Comparison of ENCODE assay signal across 21 cellular contexts in genomic region chr1:227904541-227905335, GRCh38. TPM values are rescaled to one million over a fixed set of nuclear protein-coding genes. Genes with fewer than 3 reads are reported as not detected.
DNase-seq lines count a peak whose midpoint lies in the region; ATAC-seq, FAIRE-seq and TF ChIP-seq lines count a peak whose summit lies in the region.
"Had no signal": no experiment of that assay in that cellular context is flagged by ENCODE, and none has a peak within 500 bp of the region (broad histone marks: within the 10 kb centered on the region; RNA-seq: fewer than 3 reads in every experiment).

No MANE protein-coding gene starts in this region.

- 80 to 91% (median 84%) methylated on average over 8 to 14 of the region's 14 CpGs for WGBS in spleen, 5 donors

- no peaks in the 10 kb centered on the region for H3K36me3 ChIP-seq in kidney (ENCODE audit: control insufficient read depth in 1 of 2, insufficient read depth in 2 of 2, low read length in 2 of 2)
- no peaks in the 10 kb centered on the region for H3K36me3 ChIP-seq in spleen
- H3K36me3 ChIP-seq in BE2C = no peaks in the 10 kb centered on the region

- ATAC-seq in left ventricle myocardium superior = no peak
- no peak for ATAC-seq in left cardiac atrium
- ATAC-seq: GM23338 had no signal

- H3K4me1 ChIP-seq in kidney (ENCODE audit: control insufficient read depth in 1 of 2, insufficient read depth in 1 of 2, low read depth in 1 of 2, low read length in 2 of 2) (no peaks in the 10 kb centered on the region), spleen (no peaks in the 10 kb centered on the region), BE2C (no peaks in the 10 kb centered on the region)

- H3K9ac ChIP-seq in kidney (ENCODE audit: low read length in 2 of 2) = no peak overlapping the region

- TF ChIP-seq CTCF in kidney (IDR thresholded peaks at IDR 0.05; ENCODE audit: borderline replicate concordance, extremely low read depth, insufficient read depth) (no peak), spleen (IDR thresholded peaks at IDR 0.05 in 8 of 11, conservative IDR thresholded peaks at IDR 0.05 in 3 of 11) (no peak), BE2C (IDR thresholded peaks at IDR 0.05; ENCODE audit: low read depth, low read length) (no peak)

- no peak for TF ChIP-seq EP300 in Ishikawa (IDR thresholded peaks at IDR 0.05; ENCODE audit: borderline replicate concordance)

- H3K27ac ChIP-seq in kidney (ENCODE audit: low read depth in 2 of 2, low read length in 2 of 2) = no peak overlapping the region
- H3K27ac ChIP-seq in spleen = no peak overlapping the region
- H3K27ac ChIP-seq: C4-2B had no signal

- DNase-seq in left ventricle myocardium superior = peak; percentile 22
- DNase-seq in left cardiac atrium = no peak
- DNase-seq in kidney = peak; percentile 62
- DNase-seq in spleen = peak; percentile 63
- no peak for DNase-seq in BE2C
- DNase-seq in HuH-7.5 (ENCODE audit: low spot score) = no peak
- DNase-seq: DMS153, DMS79, GDM1, HCEC 1CT, HFFc6 had no signal

- H3K9me3 ChIP-seq in kidney (ENCODE audit: control insufficient read depth in 1 of 2, low read length in 2 of 2) (no peaks in the 10 kb centered on the region), spleen (no peaks in the 10 kb centered on the region), BE2C (no peaks in the 10 kb centered on the region)

- no peak for TF ChIP-seq POLR2A in spleen (IDR thresholded peaks at IDR 0.05)

- H3K27me3 ChIP-seq in spleen (replicated peaks in 1 of 7) (peaks cover 0 to 5% (median 0%) of the 10 kb centered on the region in 7 donors), BE2C (no peaks in the 10 kb centered on the region)

- TF ChIP-seq RAD21 in Ishikawa (IDR thresholded peaks at IDR 0.05; ENCODE audit: low read depth) = no peak

- FAIRE-seq in kidney (lab: Jason Lieb, UNC) = no peak
- FAIRE-seq: GM12892, GM18507, H54, HTR-8/SVneo had no signal

- intact Hi-C loops in left ventricle myocardium superior (cut with micrococcal nuclease) = no loop called here
- intact Hi-C loops in left cardiac atrium (cut with DNase I) = no loop called here
- intact Hi-C loops in kidney (cut with DNase I) = no loop called here
- intact Hi-C loops in spleen (cut with DNase I; ENCODE audit: low total_unique reads) = no loop called here

- no peak overlapping the region for H3K4me3 ChIP-seq in kidney (ENCODE audit: low read length in 2 of 2)
- no peak overlapping the region for H3K4me3 ChIP-seq in spleen
- no peak overlapping the region for H3K4me3 ChIP-seq in BE2C (ENCODE audit: low read depth, low read length)
- H3K4me3 ChIP-seq: GM23338 had no signal

TF ChIP-seq in Ishikawa, 13 proteins besides CTCF, POLR2A, EP300 and RAD21:
- TF ChIP-seq FOXM1 (IDR thresholded peaks at IDR 0.05; ENCODE audit: borderline replicate concordance, low read depth) = no peak
- TF ChIP-seq TEAD4 (IDR thresholded peaks at IDR 0.05) = no peak
- TF ChIP-seq NFIC (IDR thresholded peaks at IDR 0.05) = 0 out of 2 replicates have a peak, but pooled peaks have one; percentile 0

RNA-seq across cellular contexts. Expression of gene WNT9A, which starts 43.0 kb away (rescaled TPM):
- total RNA-seq in left ventricle myocardium superior = 2.5 TPM
- 1 to 10 TPM in 1 of 2 donors, under 1 TPM in 1; 0.80 to 1.1 TPM for total RNA-seq in left cardiac atrium
- 3.1 TPM for total RNA-seq in kidney
- 0.58 TPM for polyA plus RNA-seq in kidney (ENCODE audit: insufficient read depth, low read depth, low replicate concordance)
- 1 to 10 TPM in 4 of 7 donors, under 1 TPM in 3; 0.37 to 3.6 (median 1.2) TPM for total RNA-seq in spleen
- polyA plus RNA-seq in spleen = under 1 TPM; 0.08 to 0.70 (median 0.11) TPM
- polyA plus RNA-seq in BE2C (2012; ENCODE audit: insufficient read depth, insufficient read length, low read depth) = not detected
- total RNA-seq: B cell; CD4-positive, alpha-beta T cell had no signal
- polyA plus RNA-seq: IgD-negative memory B cell had no signal

Comparison
In these comparisons a context has a peak if more than half of its experiments do, and no peak if none do; other contexts are left out.
1. DNase-seq: peak in left ventricle myocardium superior (single experiment), kidney (single experiment) and spleen (single experiment); none in left cardiac atrium (single experiment), BE2C (single experiment) and HuH-7.5 (single experiment).